In the genomic region with DNA sequence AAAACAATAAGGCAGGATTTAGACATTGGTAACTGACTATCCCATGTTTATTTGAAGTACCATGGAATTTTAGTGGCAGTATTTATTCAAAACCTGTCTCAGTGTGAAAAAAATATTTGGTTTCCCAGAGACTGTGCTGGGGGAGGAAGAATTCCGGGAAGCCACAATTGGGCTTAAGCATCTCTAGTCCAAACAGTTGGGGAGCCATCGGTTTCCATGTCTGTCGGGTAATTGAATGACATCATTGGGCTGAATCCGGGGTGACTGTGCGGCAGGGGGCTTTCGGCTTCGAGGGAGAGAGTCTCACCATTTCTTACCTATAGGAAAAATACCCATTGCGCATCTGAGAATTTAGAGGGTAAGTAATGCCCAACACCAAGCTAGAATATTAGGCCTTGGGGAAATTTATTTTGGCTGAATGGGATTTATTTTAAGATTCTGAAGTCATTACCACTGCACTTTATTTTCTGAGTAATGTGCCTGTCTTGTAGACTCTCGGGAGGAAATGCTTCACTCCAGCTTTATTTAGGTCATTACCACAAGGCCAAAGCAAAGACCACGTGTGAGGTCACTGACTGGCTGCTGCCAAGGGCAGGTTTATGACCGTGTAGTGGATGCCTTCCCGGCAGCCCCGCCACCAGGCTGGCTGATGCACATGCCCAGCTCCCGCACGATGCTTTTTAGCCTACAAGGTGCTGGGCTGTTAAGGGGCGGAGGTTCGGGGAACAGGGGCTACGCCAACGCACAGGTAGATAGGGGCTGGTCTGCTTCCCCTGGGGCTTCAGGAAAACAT, we compare ENCODE assay signal across 10 cellular contexts. TPM values are rescaled to one million over a fixed set of nuclear protein-coding genes. Genes with fewer than 3 reads are reported as not detected.
DNase-seq lines count a peak whose midpoint lies in the region; ATAC-seq and TF ChIP-seq lines count a peak whose summit lies in the region.
"Had no signal": no experiment of that assay in that cellular context is flagged by ENCODE, and none has a peak within 500 bp of the region (broad histone marks: within the 10 kb centered on the region; RNA-seq: fewer than 3 reads in every experiment).

No MANE protein-coding gene starts in this region.

- H3K4me1 Mint-ChIP-seq in endodermal cell = peaks cover 2% of the 10 kb centered on the region

- H3K4me1 ChIP-seq in body of pancreas = peaks cover 4% of the 10 kb centered on the region
- H3K4me1 ChIP-seq in tibial nerve = peaks cover 0 to 11% (median 5%) of the 10 kb centered on the region in 4 donors
- peaks cover 2% of the 10 kb centered on the region for H3K4me1 ChIP-seq in suprapubic skin
- H3K4me1 ChIP-seq in endodermal cell (ENCODE audit: control insufficient read depth, insufficient read depth, low read length) = no peaks in the 10 kb centered on the region

- ATAC-seq in body of pancreas = peak; percentile 83
- peak; percentile 77 for ATAC-seq in left lobe of liver

- WGBS in body of pancreas, 2 donors = 65 to 76% methylated on average over 19 of the region's 19 CpGs
- 58 to 62% methylated on average over 19 of the region's 19 CpGs for WGBS in tibial nerve, 2 donors
- 85% methylated on average over 19 of the region's 19 CpGs for WGBS in suprapubic skin
- 93 to 96% methylated on average over 12 to 19 of the region's 19 CpGs for WGBS in endodermal cell (ENCODE audit: insufficient coverage in 1 of 2, insufficient read length in 1 of 2), 2 experiments

- no peak overlapping the region for H3K4me3 Mint-ChIP-seq in endodermal cell

- TF ChIP-seq CTCF in body of pancreas (IDR thresholded peaks at IDR 0.05) = no peak
- no peak for TF ChIP-seq CTCF in tibial nerve (IDR thresholded peaks at IDR 0.05)
- TF ChIP-seq CTCF in suprapubic skin (IDR thresholded peaks at IDR 0.05) = no peak
- no peak for TF ChIP-seq CTCF in endodermal cell (conservative IDR thresholded peaks at IDR 0.05)

- H3K27me3 Mint-ChIP-seq in endodermal cell (ENCODE audit: insufficient read depth) = no peaks in the 10 kb centered on the region

- intact Hi-C loops in body of pancreas (cut with DNase I) = no loop called here

- H3K36me3 ChIP-seq in body of pancreas (replicated peaks in 1 of 2; ENCODE audit: insufficient read depth in 1 of 2, low read depth in 2 of 2) (no peaks in the 10 kb centered on the region), tibial nerve (no peaks in the 10 kb centered on the region), suprapubic skin (no peaks in the 10 kb centered on the region), endodermal cell (ENCODE audit: control insufficient read depth, insufficient read depth, low read length) (no peaks in the 10 kb centered on the region)

- no peak overlapping the region for H3K27ac Mint-ChIP-seq in endodermal cell

- H3K4me3 ChIP-seq in body of pancreas = no peak overlapping the region
- no peak overlapping the region for H3K4me3 ChIP-seq in tibial nerve
- H3K4me3 ChIP-seq in suprapubic skin = no peak overlapping the region
- no peak overlapping the region for H3K4me3 ChIP-seq in endodermal cell (ENCODE audit: low read length)

- TF ChIP-seq POLR2A in body of pancreas (IDR thresholded peaks at IDR 0.05) = no peak
- no peak for TF ChIP-seq POLR2A in tibial nerve (IDR thresholded peaks at IDR 0.05)
- TF ChIP-seq POLR2A in suprapubic skin (IDR thresholded peaks at IDR 0.05) = no peak

- DNase-seq in HT1080 (ENCODE audit: low read depth) (peak; percentile 82), body of pancreas (peak; percentile 32 to 63 (median 59)), left lobe of liver (ENCODE audit: low spot score) (no peak), tibial nerve (ENCODE audit: low spot score in 2 of 2) (peak; percentile 20 to 36), DMS53 treated with DMSO at 0.1 percent for 48 hours (lab: John Stamatoyannopoulos, UW; ENCODE audit: unreplicated experiment) (no peak), suprapubic skin (ENCODE audit: low spot score in 2 of 2) (no peak), Kasumi-1 (lab: John Stamatoyannopoulos, UW) (no peak), endodermal cell (no peak)
- DNase-seq: activated effector memory CD4-positive, alpha-beta T cell treated with Interleukin-2 at 50 U/mL for 16 hours; NCI-H1092 had no signal

- TF ChIP-seq EP300 in tibial nerve (IDR thresholded peaks at IDR 0.05) = peak in 1 of 2 donors; percentile 69
- no peak for TF ChIP-seq EP300 in suprapubic skin (IDR thresholded peaks at IDR 0.05)

- H3K9ac ChIP-seq in endodermal cell (ENCODE audit: extremely low read depth, low read length, poor library complexity, severe bottlenecking) = no peak overlapping the region

- H3K36me3 Mint-ChIP-seq in endodermal cell (ENCODE audit: low read depth) = no peaks in the 10 kb centered on the region

- H3K9me3 ChIP-seq in body of pancreas (no peaks in the 10 kb centered on the region), tibial nerve (no peaks in the 10 kb centered on the region), suprapubic skin (no peaks in the 10 kb centered on the region), endodermal cell (ENCODE audit: control insufficient read depth, low read length) (peaks cover under 1% of the 10 kb centered on the region)

- peaks cover 9% of the 10 kb centered on the region for H3K9me3 Mint-ChIP-seq in endodermal cell

- H3K27me3 ChIP-seq in body of pancreas = no peaks in the 10 kb centered on the region
- H3K27me3 ChIP-seq in tibial nerve = no peaks in the 10 kb centered on the region
- H3K27me3 ChIP-seq in suprapubic skin = no peaks in the 10 kb centered on the region
- no peaks in the 10 kb centered on the region for H3K27me3 ChIP-seq in endodermal cell (ENCODE audit: control insufficient read depth, insufficient read depth, low read length, poor library complexity, severe bottlenecking)

- H3K27ac ChIP-seq in body of pancreas = peak overlapping the region in 3 of 4 donors; percentile 14 to 16 (median 15)
- peak overlapping the region in 1 of 4 donors; percentile 35 for H3K27ac ChIP-seq in tibial nerve
- no peak overlapping the region for H3K27ac ChIP-seq in suprapubic skin
- H3K27ac ChIP-seq in endodermal cell (ENCODE audit: low read depth, low read length) = no peak overlapping the region

RNA-seq across cellular contexts. Expression of a gene that starts 23.1 kb away (rescaled TPM):
- not detected in 2 replicates for total RNA-seq in HT1080 (2014; rRNA removed; shearing (Covaris generic))
- not detected in 2 replicates for polyA plus RNA-seq in HT1080 (2015; cell fraction: cytosol; rRNA removed)
- not detected in 2 replicates for polyA plus RNA-seq in HT1080 (2015; cell fraction: nucleus; rRNA removed)
- not detected for total RNA-seq in body of pancreas
- 0.18 TPM for total RNA-seq in left lobe of liver
- not detected for total RNA-seq in tibial nerve
- total RNA-seq in suprapubic skin = under 1 TPM in 2 of 4 donors, not detected in 2; 0.15 to 0.21 TPM
- under 1 TPM; 0.24 to 0.49 TPM for total RNA-seq in endodermal cell
- polyA plus RNA-seq in endodermal cell (2013, experiment 1 of 2) = 0.11 TPM
- 0.46 TPM for polyA plus RNA-seq in endodermal cell (2013, experiment 2 of 2)

RNA-seq across cellular contexts. Expression of a gene that starts 37.9 kb away (rescaled TPM):
- total RNA-seq in HT1080 (2014; rRNA removed; shearing (Covaris generic)) = 8.3 and 11.3 TPM in 2 replicates
- polyA plus RNA-seq in HT1080 (2015; cell fraction: cytosol; rRNA removed) = 6.4 and 10.0 TPM in 2 replicates
- polyA plus RNA-seq in HT1080 (2015; cell fraction: nucleus; rRNA removed) = 11.9 and 16.2 TPM in 2 replicates
- total RNA-seq in body of pancreas (10 to 100 TPM in 1 of 2 donors, 1 to 10 TPM in 1; 4.2 to 10.2 TPM), left lobe of liver (4.2 TPM), tibial nerve (10 to 100 TPM in 2 of 4 donors, 1 to 10 TPM in 2; 9.4 to 13.8 (median 10.6) TPM), suprapubic skin (10 to 100 TPM; 24.5 to 39.1 (median 30.5) TPM), endodermal cell (10 to 100 TPM; 17.3 to 23.1 TPM)
- 14.0 TPM for polyA plus RNA-seq in endodermal cell (2013, experiment 1 of 2)
- polyA plus RNA-seq in endodermal cell (2013, experiment 2 of 2) = 14.4 TPM

Comparison
In these comparisons a context has a peak if more than half of its experiments do, and no peak if none do; other contexts are left out.
1. DNase-seq: peak in HT1080 (single experiment), body of pancreas (4 of 4) and tibial nerve (2 of 2); none in left lobe of liver (single experiment), DMS53 treated with DMSO at 0.1 percent for 48 hours (single experiment), suprapubic skin (0 of 2), Kasumi-1 (0 of 2) and endodermal cell (single experiment).
2. H3K27ac ChIP-seq: peak in body of pancreas (3 of 4); none in suprapubic skin (single experiment) and endodermal cell (single experiment).